Comparison of ENCODE assay signal across 23 cellular contexts in the genomic region with DNA sequence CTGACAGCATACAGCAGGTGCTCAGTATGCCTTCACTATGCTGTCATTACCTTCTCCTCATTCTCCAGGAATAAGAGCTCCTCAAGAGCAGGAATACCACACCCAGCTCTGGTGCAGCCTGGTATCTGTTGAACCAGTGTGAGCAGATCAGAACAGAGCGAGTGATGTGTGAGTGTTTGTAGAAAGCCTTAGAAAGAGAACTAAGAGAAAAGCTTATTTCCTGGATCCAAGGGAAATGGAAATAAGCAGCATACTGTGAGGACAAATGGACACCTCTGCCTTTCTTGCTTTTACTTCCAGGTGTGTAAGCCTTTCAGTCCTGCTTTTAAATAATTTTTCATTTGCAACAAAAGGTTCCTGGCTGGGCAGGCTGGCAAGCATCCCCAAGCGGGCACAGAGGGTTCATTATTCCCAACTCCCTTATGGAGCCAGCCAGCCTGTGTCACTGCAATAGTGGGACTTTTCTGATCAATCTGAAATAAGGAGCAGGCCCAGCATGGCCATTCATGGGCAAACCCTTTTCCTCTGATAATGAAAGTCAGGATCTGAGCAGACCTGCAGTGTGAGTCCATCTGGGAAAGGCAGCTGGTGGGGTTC.
"Had no signal": no experiment of that assay in that cellular context is flagged by ENCODE, and none has a peak within 500 bp of the region (broad histone marks: within the 10 kb centered on the region; RNA-seq: fewer than 3 reads in every experiment).

No MANE protein-coding gene starts in this region.

- H3K4me3 Mint-ChIP-seq: activated B cell treated with CpG ODN at 0.5 μM for 24 hours; activated CD4-positive, alpha-beta T cell treated with anti-CD3 and anti-CD28 coated beads for 36 hours; activated naive CD8-positive, alpha-beta T cell treated with anti-CD3 and anti-CD28 coated beads for 36 hours; activated T-cell treated with anti-CD3 and anti-CD28 coated beads, Interleukin-2, amount 50 U/mL, for 24 hours; mesothelial cell of epicardium; natural killer cell; T-helper 17 cell had no signal

- DNase-seq: activated B cell treated with CpG ODN at 0.5 μM for 24 hours; activated CD4-positive, alpha-beta T cell treated with anti-CD3 and anti-CD28 coated beads for 36 hours; activated CD4-positive, alpha-beta T cell treated with anti-CD3 and anti-CD28 coated beads, Interleukin-2, amount 50 U/mL, for 4 hours; activated CD8-positive, alpha-beta memory T cell treated with anti-CD3 and anti-CD28 coated beads for 24 hours; activated CD8-positive, alpha-beta memory T cell treated with anti-CD3 and anti-CD28 coated beads, Interleukin-2, amount 50 U/mL, for 4 hours; activated naive CD4-positive, alpha-beta T cell; activated naive CD8-positive, alpha-beta T cell treated with anti-CD3 and anti-CD28 coated beads for 36 hours; activated T-cell treated with anti-CD3 and anti-CD28 coated beads, Interleukin-2, amount 50 U/mL, for 24 hours; cortex of kidney; heart right ventricle; kidney; natural killer cell; stimulated activated CD4-positive, alpha-beta T cell treated with anti-CD3 and anti-CD28 coated beads, Interleukin-4, amount 100 ng/mL, for 1 hour; stimulated activated naive CD4-positive, alpha-beta T cell; SW 1271; T-helper 17 cell; upper lobe of right lung had no signal

- H3K4me1 Mint-ChIP-seq: activated B cell treated with CpG ODN at 0.5 μM for 24 hours; activated CD4-positive, alpha-beta T cell treated with anti-CD3 and anti-CD28 coated beads for 36 hours; activated naive CD8-positive, alpha-beta T cell treated with anti-CD3 and anti-CD28 coated beads for 36 hours; mesothelial cell of epicardium; natural killer cell; T-helper 17 cell had no signal

- H3K27me3 Mint-ChIP-seq: activated naive CD8-positive, alpha-beta T cell treated with anti-CD3 and anti-CD28 coated beads for 36 hours had no signal

- H3K27ac Mint-ChIP-seq: activated B cell treated with CpG ODN at 0.5 μM for 24 hours; activated CD4-positive, alpha-beta T cell treated with anti-CD3 and anti-CD28 coated beads for 36 hours; activated naive CD8-positive, alpha-beta T cell treated with anti-CD3 and anti-CD28 coated beads for 36 hours; activated T-cell treated with anti-CD3 and anti-CD28 coated beads, Interleukin-2, amount 50 U/mL, for 24 hours; activated T-helper 2 cell treated with anti-CD3 and anti-CD28 coated beads, Interferon-gamma antibody, Interleukin-2, Interleukin-4, amounts not matched to agents 10 μg/mL and 5 μg/mL and 100 μg/mL, durations not matched to agents 14 hours and 24 hours and 36 hours; mesothelial cell of epicardium; natural killer cell; T-helper 17 cell had no signal

- H3K4me1 ChIP-seq: heart right ventricle, prostate gland had no signal

- H3K27me3 ChIP-seq: upper lobe of right lung had no signal

- H3K9me3 Mint-ChIP-seq: natural killer cell had no signal

- H3K27ac ChIP-seq: esophagus muscularis mucosa, heart right ventricle, prostate gland, upper lobe of right lung had no signal

- H3K4me3 ChIP-seq: esophagus muscularis mucosa, heart right ventricle, lung, prostate gland, upper lobe of right lung had no signal

- H3K36me3 Mint-ChIP-seq: activated naive CD8-positive, alpha-beta T cell treated with anti-CD3 and anti-CD28 coated beads for 36 hours; mesothelial cell of epicardium had no signal

- H3K9me3 ChIP-seq: prostate gland, upper lobe of right lung had no signal

- H3K36me3 ChIP-seq: esophagus muscularis mucosa, heart right ventricle, prostate gland, upper lobe of right lung had no signal

- ATAC-seq: activated CD4-positive, alpha-beta T cell treated with anti-CD3 and anti-CD28 coated beads for 36 hours; heart right ventricle; left lobe of liver; natural killer cell; T-helper 17 cell; upper lobe of right lung had no signal
